In the genomic region with DNA sequence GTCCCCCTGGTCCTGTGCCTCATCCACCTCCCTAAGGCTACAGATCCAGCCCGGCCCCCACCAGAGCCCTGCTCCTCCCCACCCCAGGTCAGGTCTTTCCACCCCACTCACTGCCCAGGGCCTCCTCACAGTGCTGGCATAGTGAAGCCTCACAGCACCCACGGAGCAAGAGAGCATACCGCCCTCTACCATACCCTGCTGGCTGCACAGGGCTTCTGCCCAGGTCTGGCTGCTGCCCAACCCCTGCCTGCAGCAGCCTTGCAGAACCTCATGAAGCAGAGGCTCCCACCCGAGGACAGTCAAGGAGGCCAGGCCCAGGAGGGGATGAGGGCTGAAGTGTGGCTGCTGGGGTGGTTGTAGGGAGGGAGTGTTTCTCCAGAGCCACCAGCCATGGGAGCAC, we compare ENCODE assay signal across 1 cellular context.
TF ChIP-seq lines count a peak whose summit lies in the region.

No MANE protein-coding gene starts in this region.

TF ChIP-seq in H1, 55 proteins besides CTCF, POLR2A, EP300 and RAD21:
- no peak for TF ChIP-seq SIX5 (IDR thresholded peaks at IDR 0.05; ENCODE audit: low read depth, low read length)
- TF ChIP-seq CHD7 (IDR thresholded peaks at IDR 0.05; ENCODE audit: insufficient replicate concordance, low read length): no peak
- TF ChIP-seq RFX5 (IDR thresholded peaks at IDR 0.05; ENCODE audit: borderline replicate concordance, low read depth, low read length): no peak
- TF ChIP-seq E2F6 (IDR thresholded peaks at IDR 0.05): no peak
- TF ChIP-seq MAX (IDR thresholded peaks at IDR 0.05): no peak
- TF ChIP-seq JUN (IDR thresholded peaks at IDR 0.05; ENCODE audit: low read depth, low read length): no peak
TF ChIP-seq in H1: peak in this region for 0.
